ENCODE assay signal across 8 cellular contexts in genomic region chr1:147641695-147642592, GRCh38. TPM values are rescaled to one million over a fixed set of nuclear protein-coding genes. Genes with fewer than 3 reads are reported as not detected.
A peak's percentile ranks its signal among the peaks of the same experiment; 100 is the strongest.
DNase-seq lines count a peak whose midpoint lies in the region; ATAC-seq, FAIRE-seq and TF ChIP-seq lines count a peak whose summit lies in the region.

No MANE protein-coding gene starts in this region.

- FAIRE-seq in urothelium cell line (lab: Jason Lieb, UNC) = no peak

- DNase-seq in A172 (ENCODE audit: low spot score) (peak; percentile 54), GM06990 (ENCODE audit: extremely low read depth, insufficient read length) (no peak), NCI-H1694 (lab: John Stamatoyannopoulos, UW) (peak; percentile 68), urothelium cell line (ENCODE audit: low spot score) (peak; percentile 58)
- peak; percentile 48 to 53 (median 49) for DNase-seq in effector memory CD8-positive, alpha-beta T cell
- DNase-seq in naive thymus-derived CD4-positive, alpha-beta T cell = peak in 7 of 9 donors; percentile 25 to 69 (median 58)

- peak; percentile 84 for TF ChIP-seq CTCF in GM06990 (IDR thresholded peaks at IDR 0.05; ENCODE audit: insufficient read depth, low read length, poor library complexity, severe bottlenecking)
- TF ChIP-seq CTCF in VCaP (conservative IDR thresholded peaks at IDR 0.05) = peak; percentile 89

- intact Hi-C loops in naive thymus-derived CD4-positive, alpha-beta T cell (cut with micrococcal nuclease) = loop anchor here (1.0 to 5.0 kb wide), 7 partner anchors 29 to 370 kb away; partner anchors contain the start of genes ACP6 (in 1 of the 2) and BCL9 (in 1 of the 2)

- POLR2A ChIA-PET in naive thymus-derived CD4-positive, alpha-beta T cell (lab: Charles Lee) = interaction anchor here (0.8 to 1.2 kb wide), 2 partner anchors 62 to 101 kb away, joined by 3 to 4 read pairs; partner anchors contain the start of gene BCL9

- CTCF ChIA-PET in naive thymus-derived CD4-positive, alpha-beta T cell (lab: Charles Lee) = interaction anchor here (0.8 to 4.4 kb wide), 14 partner anchors 9 to 252 kb away, joined by 3 to 38 read pairs (median 4); partner anchors contain the start of gene ACP6

- H3K27ac Mint-ChIP-seq in effector memory CD8-positive, alpha-beta T cell = peak overlapping the region; percentile 36 to 50
- H3K27ac Mint-ChIP-seq in naive thymus-derived CD4-positive, alpha-beta T cell = no peak overlapping the region

- H3K27me3 ChIP-seq in GM06990 (replicated peaks; ENCODE audit: control insufficient read depth, insufficient read depth, low read length) = no peaks in the 10 kb centered on the region
- H3K27me3 ChIP-seq in naive thymus-derived CD4-positive, alpha-beta T cell (ENCODE audit: control insufficient read depth in 2 of 2, insufficient read depth in 2 of 2, low read length in 2 of 2) = no peaks in the 10 kb centered on the region

- H3K27me3 Mint-ChIP-seq in effector memory CD8-positive, alpha-beta T cell = no peaks in the 10 kb centered on the region
- no peaks in the 10 kb centered on the region for H3K27me3 Mint-ChIP-seq in naive thymus-derived CD4-positive, alpha-beta T cell

- H3K9me3 Mint-ChIP-seq in effector memory CD8-positive, alpha-beta T cell = no peaks in the 10 kb centered on the region
- no peaks in the 10 kb centered on the region for H3K9me3 Mint-ChIP-seq in naive thymus-derived CD4-positive, alpha-beta T cell

- no peaks in the 10 kb centered on the region for H3K36me3 ChIP-seq in GM06990 (ENCODE audit: control insufficient read depth, insufficient read depth, low read length)
- peaks cover 0 to 9% (median 0%) of the 10 kb centered on the region in 3 experiments for H3K36me3 ChIP-seq in naive thymus-derived CD4-positive, alpha-beta T cell (ENCODE audit: control insufficient read depth in 2 of 3, insufficient read depth in 3 of 3, low read length in 3 of 3)

- no peaks in the 10 kb centered on the region for H3K9me3 ChIP-seq in naive thymus-derived CD4-positive, alpha-beta T cell (ENCODE audit: control insufficient read depth in 2 of 3, low read length in 3 of 3)

- H3K4me3 ChIP-seq in GM06990 (replicated peaks; ENCODE audit: low read depth, low read length) = no peak overlapping the region
- no peak overlapping the region for H3K4me3 ChIP-seq in naive thymus-derived CD4-positive, alpha-beta T cell (ENCODE audit: low read length)

- no peak for ATAC-seq in effector memory CD8-positive, alpha-beta T cell (replicated peaks)
- peak; percentile 54 for ATAC-seq in naive thymus-derived CD4-positive, alpha-beta T cell
- ATAC-seq in GM21528 (IDR thresholded peaks at IDR 0.05; ENCODE audit: low FRiP score, unreplicated experiment) = no peak

- H3K4me3 Mint-ChIP-seq in effector memory CD8-positive, alpha-beta T cell = peak overlapping the region in 1 of 2 donors; percentile 53
- H3K4me3 Mint-ChIP-seq in naive thymus-derived CD4-positive, alpha-beta T cell = peak overlapping the region in 1 of 10 donors; percentile 48

- H3K4me1 ChIP-seq in naive thymus-derived CD4-positive, alpha-beta T cell (ENCODE audit: control insufficient read depth in 2 of 2, insufficient read depth in 2 of 2, low read length in 2 of 2) = peaks cover 16 to 24% of the 10 kb centered on the region in 2 donors

- peaks cover 2% of the 10 kb centered on the region for H3K36me3 Mint-ChIP-seq in effector memory CD8-positive, alpha-beta T cell (ENCODE audit: insufficient read depth)
- H3K36me3 Mint-ChIP-seq in naive thymus-derived CD4-positive, alpha-beta T cell = peaks cover 12 to 24% (median 16%) of the 10 kb centered on the region in 5 donors

- peaks cover 31 to 49% of the 10 kb centered on the region in 2 donors for H3K4me1 Mint-ChIP-seq in effector memory CD8-positive, alpha-beta T cell (ENCODE audit: low read depth in 2 of 2)
- H3K4me1 Mint-ChIP-seq in naive thymus-derived CD4-positive, alpha-beta T cell = peaks cover 25 to 50% (median 37%) of the 10 kb centered on the region in 7 donors

- H3K27ac ChIP-seq in VCaP = peak overlapping the region; percentile 72
- H3K27ac ChIP-seq in naive thymus-derived CD4-positive, alpha-beta T cell (ENCODE audit: low read depth, low read length) = no peak overlapping the region

RNA-seq across cellular contexts. Expression of gene ACP6, which starts 28.4 kb away (rescaled TPM):
- total RNA-seq in A172 (2014; rRNA removed; shearing (Covaris generic)) = 7.5 and 14.7 TPM in 2 replicates
- 10 to 100 TPM; 10.3 to 22.4 (median 16.6) TPM for total RNA-seq in naive thymus-derived CD4-positive, alpha-beta T cell
- polyA plus RNA-seq in naive thymus-derived CD4-positive, alpha-beta T cell = 10 to 100 TPM in 1 of 2 donors, 1 to 10 TPM in 1; 7.5 to 16.4 TPM

Comparison
In these comparisons a context has a peak if more than half of its experiments do, and no peak if none do; other contexts are left out.
1. H3K27ac Mint-ChIP-seq: peak in effector memory CD8-positive, alpha-beta T cell (2 of 2); none in naive thymus-derived CD4-positive, alpha-beta T cell (0 of 9).